1 cellular context compared by ENCODE assay signal in the genomic region with DNA sequence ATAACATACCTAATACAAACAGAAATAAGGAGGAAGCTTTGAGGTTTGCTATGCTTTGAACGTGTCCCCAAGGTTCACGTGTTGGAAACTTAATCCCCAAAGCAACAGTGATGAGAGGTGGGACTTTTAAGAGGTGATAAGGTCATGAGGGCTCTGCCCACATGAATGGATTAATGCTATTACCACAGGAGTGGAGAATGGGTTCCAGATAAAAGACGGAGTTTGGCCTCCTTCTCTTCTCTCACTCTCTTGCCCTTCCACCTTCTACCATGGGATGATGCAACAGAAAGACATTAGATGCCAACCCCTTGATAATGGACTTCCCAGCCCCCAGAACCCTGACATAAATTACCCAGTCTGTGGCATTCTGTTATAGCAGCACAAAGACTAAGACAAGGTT.
A peak's percentile ranks its signal among the peaks of the same experiment; 100 is the strongest.
TF ChIP-seq lines count a peak whose summit lies in the region.

No MANE protein-coding gene starts in this region.

TF ChIP-seq in K562, 482 proteins besides CTCF, POLR2A, EP300 and RAD21 (continued from another document and continues in another):
- TF ChIP-seq, protein P1, sequence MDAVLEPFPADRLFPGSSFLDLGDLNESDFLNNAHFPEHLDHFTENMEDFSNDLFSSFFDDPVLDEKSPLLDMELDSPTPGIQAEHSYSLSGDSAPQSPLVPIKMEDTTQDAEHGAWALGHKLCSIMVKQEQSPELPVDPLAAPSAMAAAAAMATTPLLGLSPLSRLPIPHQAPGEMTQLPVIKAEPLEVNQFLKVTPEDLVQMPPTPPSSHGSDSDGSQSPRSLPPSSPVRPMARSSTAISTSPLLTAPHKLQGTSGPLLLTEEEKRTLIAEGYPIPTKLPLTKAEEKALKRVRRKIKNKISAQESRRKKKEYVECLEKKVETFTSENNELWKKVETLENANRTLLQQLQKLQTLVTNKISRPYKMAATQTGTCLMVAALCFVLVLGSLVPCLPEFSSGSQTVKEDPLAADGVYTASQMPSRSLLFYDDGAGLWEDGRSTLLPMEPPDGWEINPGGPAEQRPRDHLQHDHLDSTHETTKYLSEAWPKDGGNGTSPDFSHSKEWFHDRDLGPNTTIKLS (IDR thresholded peaks at IDR 0.05; ENCODE audit: borderline replicate concordance, low read depth): 0 out of 2 replicates have a peak, but pooled peaks have one; percentile 26
- TF ChIP-seq ESRRA (IDR thresholded peaks at IDR 0.05; ENCODE audit: borderline replicate concordance, low read depth): peak; percentile 63; the same call in 1 of the 2 replicates
- no peak for TF ChIP-seq SRSF7 (optimal IDR thresholded peaks at IDR 0.05; ENCODE audit: low read depth, low read length)
- TF ChIP-seq ERF (CRISPR knock-in tag; IDR thresholded peaks at IDR 0.05): no peak
- no peak for TF ChIP-seq ZNF655 (CRISPR knock-in tag; IDR thresholded peaks at IDR 0.05)
- TF ChIP-seq ZNF778 (CRISPR knock-in tag; IDR thresholded peaks at IDR 0.05): no peak
- peak; percentile 64 for TF ChIP-seq ARID1B (IDR thresholded peaks at IDR 0.05)
- no peak for TF ChIP-seq XRCC3 (IDR thresholded peaks at IDR 0.05)
- TF ChIP-seq POU5F1 (IDR thresholded peaks at IDR 0.05; ENCODE audit: borderline replicate concordance, low read depth, low read length, partially characterized antibody): no peak
- 0 out of 2 replicates have a peak, but pooled peaks have one; percentile 21 for TF ChIP-seq RBFOX2 (IDR thresholded peaks at IDR 0.05; ENCODE audit: low read depth, low read length)
- TF ChIP-seq, protein P2, sequence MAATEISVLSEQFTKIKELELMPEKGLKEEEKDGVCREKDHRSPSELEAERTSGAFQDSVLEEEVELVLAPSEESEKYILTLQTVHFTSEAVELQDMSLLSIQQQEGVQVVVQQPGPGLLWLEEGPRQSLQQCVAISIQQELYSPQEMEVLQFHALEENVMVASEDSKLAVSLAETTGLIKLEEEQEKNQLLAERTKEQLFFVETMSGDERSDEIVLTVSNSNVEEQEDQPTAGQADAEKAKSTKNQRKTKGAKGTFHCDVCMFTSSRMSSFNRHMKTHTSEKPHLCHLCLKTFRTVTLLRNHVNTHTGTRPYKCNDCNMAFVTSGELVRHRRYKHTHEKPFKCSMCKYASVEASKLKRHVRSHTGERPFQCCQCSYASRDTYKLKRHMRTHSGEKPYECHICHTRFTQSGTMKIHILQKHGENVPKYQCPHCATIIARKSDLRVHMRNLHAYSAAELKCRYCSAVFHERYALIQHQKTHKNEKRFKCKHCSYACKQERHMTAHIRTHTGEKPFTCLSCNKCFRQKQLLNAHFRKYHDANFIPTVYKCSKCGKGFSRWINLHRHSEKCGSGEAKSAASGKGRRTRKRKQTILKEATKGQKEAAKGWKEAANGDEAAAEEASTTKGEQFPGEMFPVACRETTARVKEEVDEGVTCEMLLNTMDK (IDR thresholded peaks at IDR 0.05; ENCODE audit: borderline replicate concordance, insufficient read depth, low read depth, low read length, poor library complexity, severe bottlenecking): no peak
- no peak for TF ChIP-seq ZFP30 (CRISPR knock-in tag; IDR thresholded peaks at IDR 0.05; ENCODE audit: borderline replicate concordance)
- 0 out of 2 replicates have a peak, but pooled peaks have one; percentile 14 for TF ChIP-seq MTA2 (IDR thresholded peaks at IDR 0.05; ENCODE audit: low read depth)
- no peak for TF ChIP-seq PRPF4 (IDR thresholded peaks at IDR 0.05; ENCODE audit: insufficient read depth, low read depth, low read length, poor library complexity, severe bottlenecking)
- TF ChIP-seq ZKSCAN3 (CRISPR knock-in tag; IDR thresholded peaks at IDR 0.05): no peak
- TF ChIP-seq LCOR (CRISPR knock-in tag; IDR thresholded peaks at IDR 0.05): no peak
- no peak for TF ChIP-seq U2AF1 (optimal IDR thresholded peaks at IDR 0.05; ENCODE audit: low read depth, low read length)
- TF ChIP-seq, protein P3, sequence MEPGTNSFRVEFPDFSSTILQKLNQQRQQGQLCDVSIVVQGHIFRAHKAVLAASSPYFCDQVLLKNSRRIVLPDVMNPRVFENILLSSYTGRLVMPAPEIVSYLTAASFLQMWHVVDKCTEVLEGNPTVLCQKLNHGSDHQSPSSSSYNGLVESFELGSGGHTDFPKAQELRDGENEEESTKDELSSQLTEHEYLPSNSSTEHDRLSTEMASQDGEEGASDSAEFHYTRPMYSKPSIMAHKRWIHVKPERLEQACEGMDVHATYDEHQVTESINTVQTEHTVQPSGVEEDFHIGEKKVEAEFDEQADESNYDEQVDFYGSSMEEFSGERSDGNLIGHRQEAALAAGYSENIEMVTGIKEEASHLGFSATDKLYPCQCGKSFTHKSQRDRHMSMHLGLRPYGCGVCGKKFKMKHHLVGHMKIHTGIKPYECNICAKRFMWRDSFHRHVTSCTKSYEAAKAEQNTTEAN (CRISPR knock-in tag; IDR thresholded peaks at IDR 0.05): no peak
- TF ChIP-seq MEF2D (tag; conservative IDR thresholded peaks at IDR 0.05; ENCODE audit: low read depth): no peak
- TF ChIP-seq POLR2H (tag; IDR thresholded peaks at IDR 0.05; ENCODE audit: low read depth): 0 out of 2 replicates have a peak, but pooled peaks have one; percentile 21
- peak; percentile 65; the same call in 1 of the 2 replicates for TF ChIP-seq CTBP1 (IDR thresholded peaks at IDR 0.05; ENCODE audit: borderline replicate concordance)
- no peak for TF ChIP-seq PTTG1 (tag; IDR thresholded peaks at IDR 0.05; ENCODE audit: low read depth)
- TF ChIP-seq TRIM24 (IDR thresholded peaks at IDR 0.05): peak; percentile 88 to 94
- TF ChIP-seq, protein P4, sequence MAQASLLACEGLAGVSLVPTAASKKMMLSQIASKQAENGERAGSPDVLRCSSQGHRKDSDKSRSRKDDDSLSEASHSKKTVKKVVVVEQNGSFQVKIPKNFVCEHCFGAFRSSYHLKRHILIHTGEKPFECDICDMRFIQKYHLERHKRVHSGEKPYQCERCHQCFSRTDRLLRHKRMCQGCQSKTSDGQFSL (CRISPR knock-in tag; IDR thresholded peaks at IDR 0.05): no peak
- TF ChIP-seq, protein P4 (tag; IDR thresholded peaks at IDR 0.05): no peak
- no peak for TF ChIP-seq SMAD2 (IDR thresholded peaks at IDR 0.05; ENCODE audit: low read depth, low read length)
- TF ChIP-seq, protein P5, sequence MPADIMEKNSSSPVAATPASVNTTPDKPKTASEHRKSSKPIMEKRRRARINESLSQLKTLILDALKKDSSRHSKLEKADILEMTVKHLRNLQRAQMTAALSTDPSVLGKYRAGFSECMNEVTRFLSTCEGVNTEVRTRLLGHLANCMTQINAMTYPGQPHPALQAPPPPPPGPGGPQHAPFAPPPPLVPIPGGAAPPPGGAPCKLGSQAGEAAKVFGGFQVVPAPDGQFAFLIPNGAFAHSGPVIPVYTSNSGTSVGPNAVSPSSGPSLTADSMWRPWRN (IDR thresholded peaks at IDR 0.05; ENCODE audit: low read depth): peak; percentile 50; the same call in 1 of the 2 replicates
- no peak for TF ChIP-seq TFAP4 (CRISPR knock-in tag; IDR thresholded peaks at IDR 0.05; ENCODE audit: borderline replicate concordance)
- TF ChIP-seq PHB2 (IDR thresholded peaks at IDR 0.05; ENCODE audit: low read depth): no peak
- peak; percentile 65; the same call in 1 of the 2 replicates for TF ChIP-seq L3MBTL2 (IDR thresholded peaks at IDR 0.05)
- TF ChIP-seq MYNN (IDR thresholded peaks at IDR 0.05): peak; percentile 84; the same call in 1 of the 2 replicates
- no peak for TF ChIP-seq MYNN (CRISPR knock-in tag; IDR thresholded peaks at IDR 0.05)
- TF ChIP-seq, protein P6, sequence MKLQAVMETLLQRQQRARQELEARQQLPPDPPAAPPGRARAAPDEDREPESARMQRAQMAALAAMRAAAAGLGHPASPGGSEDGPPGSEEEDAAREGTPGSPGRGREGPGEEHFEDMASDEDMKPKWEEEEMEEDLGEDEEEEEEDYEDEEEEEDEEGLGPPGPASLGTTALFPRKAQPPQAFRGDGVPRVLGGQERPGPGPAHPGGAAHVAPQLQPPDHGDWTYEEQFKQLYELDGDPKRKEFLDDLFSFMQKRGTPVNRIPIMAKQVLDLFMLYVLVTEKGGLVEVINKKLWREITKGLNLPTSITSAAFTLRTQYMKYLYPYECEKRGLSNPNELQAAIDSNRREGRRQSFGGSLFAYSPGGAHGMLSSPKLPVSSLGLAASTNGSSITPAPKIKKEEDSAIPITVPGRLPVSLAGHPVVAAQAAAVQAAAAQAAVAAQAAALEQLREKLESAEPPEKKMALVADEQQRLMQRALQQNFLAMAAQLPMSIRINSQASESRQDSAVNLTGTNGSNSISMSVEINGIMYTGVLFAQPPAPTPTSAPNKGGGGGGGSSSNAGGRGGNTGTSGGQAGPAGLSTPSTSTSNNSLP (IDR thresholded peaks at IDR 0.05; ENCODE audit: borderline replicate concordance, low read depth, low read length): 0 out of 2 replicates have a peak, but pooled peaks have one; percentile 85
- no peak for TF ChIP-seq TCF7L2 (IDR thresholded peaks at IDR 0.05; ENCODE audit: low read depth, low read length)
- TF ChIP-seq, protein P7, sequence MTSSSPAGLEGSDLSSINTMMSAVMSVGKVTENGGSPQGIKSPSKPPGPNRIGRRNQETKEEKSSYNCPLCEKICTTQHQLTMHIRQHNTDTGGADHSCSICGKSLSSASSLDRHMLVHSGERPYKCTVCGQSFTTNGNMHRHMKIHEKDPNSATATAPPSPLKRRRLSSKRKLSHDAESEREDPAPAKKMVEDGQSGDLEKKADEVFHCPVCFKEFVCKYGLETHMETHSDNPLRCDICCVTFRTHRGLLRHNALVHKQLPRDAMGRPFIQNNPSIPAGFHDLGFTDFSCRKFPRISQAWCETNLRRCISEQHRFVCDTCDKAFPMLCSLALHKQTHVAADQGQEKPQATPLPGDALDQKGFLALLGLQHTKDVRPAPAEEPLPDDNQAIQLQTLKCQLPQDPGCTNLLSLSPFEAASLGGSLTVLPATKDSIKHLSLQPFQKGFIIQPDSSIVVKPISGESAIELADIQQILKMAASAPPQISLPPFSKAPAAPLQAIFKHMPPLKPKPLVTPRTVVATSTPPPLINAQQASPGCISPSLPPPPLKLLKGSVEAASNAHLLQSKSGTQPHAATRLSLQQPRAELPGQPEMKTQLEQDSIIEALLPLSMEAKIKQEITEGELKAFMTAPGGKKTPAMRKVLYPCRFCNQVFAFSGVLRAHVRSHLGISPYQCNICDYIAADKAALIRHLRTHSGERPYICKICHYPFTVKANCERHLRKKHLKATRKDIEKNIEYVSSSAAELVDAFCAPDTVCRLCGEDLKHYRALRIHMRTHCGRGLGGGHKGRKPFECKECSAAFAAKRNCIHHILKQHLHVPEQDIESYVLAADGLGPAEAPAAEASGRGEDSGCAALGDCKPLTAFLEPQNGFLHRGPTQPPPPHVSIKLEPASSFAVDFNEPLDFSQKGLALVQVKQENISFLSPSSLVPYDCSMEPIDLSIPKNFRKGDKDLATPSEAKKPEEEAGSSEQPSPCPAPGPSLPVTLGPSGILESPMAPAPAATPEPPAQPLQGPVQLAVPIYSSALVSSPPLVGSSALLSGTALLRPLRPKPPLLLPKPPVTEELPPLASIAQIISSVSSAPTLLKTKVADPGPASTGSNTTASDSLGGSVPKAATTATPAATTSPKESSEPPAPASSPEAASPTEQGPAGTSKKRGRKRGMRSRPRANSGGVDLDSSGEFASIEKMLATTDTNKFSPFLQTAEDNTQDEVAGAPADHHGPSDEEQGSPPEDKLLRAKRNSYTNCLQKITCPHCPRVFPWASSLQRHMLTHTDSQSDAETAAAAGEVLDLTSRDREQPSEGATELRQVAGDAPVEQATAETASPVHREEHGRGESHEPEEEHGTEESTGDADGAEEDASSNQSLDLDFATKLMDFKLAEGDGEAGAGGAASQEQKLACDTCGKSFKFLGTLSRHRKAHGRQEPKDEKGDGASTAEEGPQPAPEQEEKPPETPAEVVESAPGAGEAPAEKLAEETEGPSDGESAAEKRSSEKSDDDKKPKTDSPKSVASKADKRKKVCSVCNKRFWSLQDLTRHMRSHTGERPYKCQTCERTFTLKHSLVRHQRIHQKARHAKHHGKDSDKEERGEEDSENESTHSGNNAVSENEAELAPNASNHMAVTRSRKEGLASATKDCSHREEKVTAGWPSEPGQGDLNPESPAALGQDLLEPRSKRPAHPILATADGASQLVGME (CRISPR knock-in tag; IDR thresholded peaks at IDR 0.05): no peak
- no peak for TF ChIP-seq ZNF12 (CRISPR knock-in tag; IDR thresholded peaks at IDR 0.05)
- no peak for TF ChIP-seq SETDB1 (IDR thresholded peaks at IDR 0.05; ENCODE audit: low read length)
- TF ChIP-seq TAF15 (IDR thresholded peaks at IDR 0.05; ENCODE audit: low read depth, low read length): no peak
- no peak for TF ChIP-seq NFXL1 (CRISPR knock-in tag; IDR thresholded peaks at IDR 0.05)
- TF ChIP-seq SIRT6 (IDR thresholded peaks at IDR 0.05; ENCODE audit: low read depth, low read length): no peak
- TF ChIP-seq RBM34 (IDR thresholded peaks at IDR 0.05; ENCODE audit: borderline replicate concordance, insufficient read depth, low read length): no peak
- peak; percentile 94 for TF ChIP-seq ATF4 (CRISPR knock-in tag; IDR thresholded peaks at IDR 0.05)
- TF ChIP-seq HDAC8 (tag; IDR thresholded peaks at IDR 0.05): no peak
- TF ChIP-seq ZNF316 (IDR thresholded peaks at IDR 0.05): no peak
- no peak for TF ChIP-seq MYBL2 (IDR thresholded peaks at IDR 0.05; ENCODE audit: low read depth)
- TF ChIP-seq MYBL2 (CRISPR knock-in tag; IDR thresholded peaks at IDR 0.05; ENCODE audit: borderline replicate concordance): no peak
